ENCODE assay signal across 19 cellular contexts in the genomic region with DNA sequence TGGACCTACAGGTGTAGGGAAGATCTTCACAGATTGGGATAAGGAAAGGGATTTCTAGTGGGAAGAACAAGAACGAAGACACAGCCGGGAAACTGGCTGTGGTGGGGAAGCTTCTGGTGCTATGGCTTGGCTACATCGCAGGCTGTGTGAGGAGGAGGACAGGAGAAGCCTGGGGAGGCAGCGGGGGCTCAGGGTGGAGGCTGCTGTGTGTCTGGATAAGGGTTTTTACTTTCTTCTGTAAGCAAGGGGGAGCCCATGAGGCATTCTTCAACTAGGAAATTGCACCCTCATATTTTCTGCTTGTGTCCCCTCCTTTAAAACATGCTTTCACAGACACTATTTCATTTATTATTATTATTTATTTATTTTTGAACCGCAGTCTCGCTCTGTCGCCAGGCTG. TPM values are rescaled to one million over a fixed set of nuclear protein-coding genes. Genes with fewer than 3 reads are reported as not detected.
DNase-seq lines count a peak whose midpoint lies in the region; ATAC-seq, FAIRE-seq and TF ChIP-seq lines count a peak whose summit lies in the region.
"Had no signal": no experiment of that assay in that cellular context is flagged by ENCODE, and none has a peak within 500 bp of the region (broad histone marks: within the 10 kb centered on the region; RNA-seq: fewer than 3 reads in every experiment).

No MANE protein-coding gene starts in this region.

- no peak overlapping the region for H3K56ac ChIP-seq in H1 (replicated peaks; ENCODE audit: insufficient read length, low read depth, low read length)

- CTCF ChIA-PET in H1 (lab: Charles Lee; ENCODE audit: partially characterized antibody), result interaction anchor here (0.6 to 20.2 kb wide), 22 partner anchors 9 to 205 kb away, joined by 3 to 446 read pairs (median 6); a partner anchor contains a TSS

- H3K14ac ChIP-seq in H1 (ENCODE audit: insufficient read length), result no peak overlapping the region

- no peak for TF ChIP-seq RAD21 in H1 (IDR thresholded peaks at IDR 0.05 in 1 of 2, conservative IDR thresholded peaks at IDR 0.05 in 1 of 2; ENCODE audit: low read depth in 2 of 2, low read length in 2 of 2)

- H3K4ac ChIP-seq in H1 (replicated peaks; ENCODE audit: insufficient read length, low read depth, low read length), result no peak overlapping the region

- TF ChIP-seq CTCF in NB4 (IDR thresholded peaks at IDR 0.05; ENCODE audit: low read depth, low read length) (peak; percentile 8), H1 (IDR thresholded peaks at IDR 0.05; ENCODE audit: control extremely low read depth in 1 of 3, insufficient read depth in 1 of 3, low read depth in 1 of 3, low read length in 3 of 3) (peak; percentile 20 to 36 (median 24); a peak in 3 of 4 replicates), stomach (IDR thresholded peaks at IDR 0.05) (no peak)

- WGBS in H1 (ENCODE audit: extremely low coverage in 1 of 2, insufficient coverage in 1 of 2, insufficient read length in 1 of 2, insufficient replicate concordance in 2 of 2, low coverage in 1 of 2, low lambda C conversion rate in 2 of 2, missing lambda C conversion rate in 1 of 2), 2 experiments, result 79% methylated on average over 7 of the region's 7 CpGs; no CpG with 5 or more reads in 1 of the 2 experiments
- WGBS in stomach, 5 donors, result 66 to 87% (median 80%) methylated on average over 7 of the region's 7 CpGs

- peaks cover 0 to 6% of the 10 kb centered on the region in 2 experiments; a peak in 1 of 4 replicates for H3K79me2 ChIP-seq in H1 (ENCODE audit: control insufficient read depth in 1 of 2, insufficient read depth in 2 of 2, low read length in 2 of 2)

- no peak for DNase-seq in activated naive CD8-positive, alpha-beta T cell treated with anti-CD3 and anti-CD28 coated beads, Interleukin-2, amount 50 U/mL, for 24 hours
- peak; percentile 52 for DNase-seq in NB4 (ENCODE audit: low read depth)
- DNase-seq in H1 (ENCODE audit: low read depth in 1 of 2, low spot score in 2 of 2), result no peak
- DNase-seq in NCI-H524 (lab: John Stamatoyannopoulos, UW), result no peak
- no peak for DNase-seq in stomach
- DNase-seq in NOMO-1 treated with DMSO at 0.1 percent for 48 hours (lab: John Stamatoyannopoulos, UW; ENCODE audit: unreplicated experiment), result no peak
- DNase-seq: activated naive CD4-positive, alpha-beta T cell; DMS 273 treated with DMSO at 0.1 percent for 48 hours; IMR-90; mucosa of descending colon; NCI-H1417 treated with DMSO at 0.1 percent for 48 hours; posterior cingulate gyrus had no signal

- H3K27me3 Mint-ChIP-seq in activated naive CD8-positive, alpha-beta T cell, result no peaks in the 10 kb centered on the region
- no peaks in the 10 kb centered on the region for H3K27me3 Mint-ChIP-seq in activated naive CD8-positive, alpha-beta T cell treated with anti-CD3 and anti-CD28 coated beads, Interleukin-2, amount 50 U/mL, for 24 hours

- H4K8ac ChIP-seq in H1 (ENCODE audit: extremely low read depth, insufficient read depth, low read length), result no peak overlapping the region

- H3K18ac ChIP-seq in H1 (ENCODE audit: extremely low read depth, low read length), result no peak overlapping the region

- H3K9me3 Mint-ChIP-seq in activated naive CD8-positive, alpha-beta T cell (ENCODE audit: low read depth), result no peaks in the 10 kb centered on the region
- H3K9me3 Mint-ChIP-seq in activated naive CD8-positive, alpha-beta T cell treated with anti-CD3 and anti-CD28 coated beads, Interleukin-2, amount 50 U/mL, for 24 hours, result no peaks in the 10 kb centered on the region

- H3K4me3 Mint-ChIP-seq in activated naive CD8-positive, alpha-beta T cell, result no peak overlapping the region
- no peak overlapping the region for H3K4me3 Mint-ChIP-seq in activated naive CD8-positive, alpha-beta T cell treated with anti-CD3 and anti-CD28 coated beads, Interleukin-2, amount 50 U/mL, for 24 hours

- TF ChIP-seq POLR2A in NB4 (IDR thresholded peaks at IDR 0.05; ENCODE audit: extremely low read depth, insufficient read length) (no peak), H1 (IDR thresholded peaks at IDR 0.05; ENCODE audit: control extremely low read depth in 1 of 2, low read depth in 2 of 2, low read length in 2 of 2) (no peak), stomach (IDR thresholded peaks at IDR 0.05) (no peak)

- no peak overlapping the region for H4K91ac ChIP-seq in H1 (replicated peaks; ENCODE audit: insufficient read length, low read length)

- H3K9me3 ChIP-seq in H1 (ENCODE audit: insufficient read depth in 2 of 2, low read depth in 1 of 2, low read length in 1 of 2) (no peaks in the 10 kb centered on the region), stomach (no peaks in the 10 kb centered on the region)
- H3K9me3 ChIP-seq: gastroesophageal sphincter, mucosa of descending colon, suprapubic skin had no signal

- H3K27ac ChIP-seq in H1 (ENCODE audit: low read depth, low read length) (no peak overlapping the region), stomach (no peak overlapping the region)
- H3K27ac ChIP-seq: gastroesophageal sphincter, suprapubic skin had no signal

- no peak overlapping the region for H2AFZ ChIP-seq in H1 (ENCODE audit: low read length)

- no peak overlapping the region for H2BK120ac ChIP-seq in H1 (replicated peaks; ENCODE audit: low read depth, low read length)

- intact Hi-C loops in stomach (cut with DNase I; ENCODE audit: low total_unique reads), result no loop called here

- peak overlapping the region; percentile 70 for H3K27ac Mint-ChIP-seq in activated naive CD8-positive, alpha-beta T cell
- no peak overlapping the region for H3K27ac Mint-ChIP-seq in activated naive CD8-positive, alpha-beta T cell treated with anti-CD3 and anti-CD28 coated beads, Interleukin-2, amount 50 U/mL, for 24 hours

- H3K23me2 ChIP-seq in H1 (ENCODE audit: low read depth, low read length), result peaks cover 7% of the 10 kb centered on the region; the same call in 1 of the 2 replicates

- H3K4me1 ChIP-seq in H1 (replicated peaks in 1 of 4; ENCODE audit: control insufficient read depth in 3 of 4, insufficient read depth in 4 of 4, low read length in 3 of 4), result peaks cover 8 to 24% (median 18%) of the 10 kb centered on the region in 4 experiments
- H3K4me1 ChIP-seq in stomach, result peaks cover 26 to 40% (median 37%) of the 10 kb centered on the region in 4 donors

- POLR2A ChIA-PET in H1 (lab: Charles Lee; ENCODE audit: partially characterized antibody), result interaction anchor here (1.3 kb wide), 1 partner anchor 37 kb away, joined by 4 read pairs; no protein-coding TSS in a partner anchor

- H3K4me3 ChIP-seq in NB4 (ENCODE audit: low read depth, low read length), result no peak overlapping the region
- no peak overlapping the region for H3K4me3 ChIP-seq in H1 (ENCODE audit: extremely low read depth in 1 of 4, insufficient read depth in 2 of 4, low read depth in 3 of 4, low read length in 4 of 4)
- no peak overlapping the region for H3K4me3 ChIP-seq in stomach
- H3K4me3 ChIP-seq: gastroesophageal sphincter, mucosa of descending colon, suprapubic skin had no signal

- H3K4me1 Mint-ChIP-seq in activated naive CD8-positive, alpha-beta T cell (ENCODE audit: low read depth), result peaks cover 19% of the 10 kb centered on the region
- H3K4me1 Mint-ChIP-seq in activated naive CD8-positive, alpha-beta T cell treated with anti-CD3 and anti-CD28 coated beads, Interleukin-2, amount 50 U/mL, for 24 hours, result peaks cover 32% of the 10 kb centered on the region

- no peak overlapping the region for H2BK20ac ChIP-seq in H1 (ENCODE audit: low read length)

- no peak overlapping the region for H3K9ac ChIP-seq in H1 (replicated peaks in 1 of 4; ENCODE audit: extremely low read depth in 1 of 4, low read depth in 3 of 4, low read length in 3 of 4)

- H2BK15ac ChIP-seq in H1 (ENCODE audit: low read length), result no peak overlapping the region

- H2BK12ac ChIP-seq in H1 (ENCODE audit: low read depth, low read length), result no peak overlapping the region

- no peak for FAIRE-seq in H1 (lab: Jason Lieb, UNC)
- FAIRE-seq: keratinocyte had no signal

- H3K23ac ChIP-seq in H1 (ENCODE audit: insufficient read length), result no peak overlapping the region

- no peak overlapping the region for H2BK5ac ChIP-seq in H1 (ENCODE audit: low read depth, low read length)

- ATAC-seq in activated naive CD8-positive, alpha-beta T cell treated with anti-CD3 and anti-CD28 coated beads, Interleukin-2, amount 50 U/mL, for 24 hours, result no peak
- no peak for ATAC-seq in HG02840 (IDR thresholded peaks at IDR 0.05; ENCODE audit: low FRiP score, unreplicated experiment)
- ATAC-seq: gastroesophageal sphincter, mucosa of descending colon had no signal

- H2AK5ac ChIP-seq in H1 (ENCODE audit: low read depth, low read length), result no peak overlapping the region

- H3K27me3 ChIP-seq in H1 (replicated peaks in 1 of 4; ENCODE audit: control insufficient read depth in 3 of 4, extremely low read depth in 1 of 4, insufficient read depth in 3 of 4, low read length in 3 of 4) (peaks cover 0 to 6% (median 4%) of the 10 kb centered on the region in 4 experiments; a peak in 5 of 7 replicates), stomach (peaks cover 0 to 14% (median 0%) of the 10 kb centered on the region in 3 donors)
- H3K27me3 ChIP-seq: suprapubic skin had no signal

- H3K79me1 ChIP-seq in H1 (ENCODE audit: low read depth, low read length), result peaks cover 3% of the 10 kb centered on the region; the same call in 1 of the 2 replicates

- no peaks in the 10 kb centered on the region for H3K36me3 ChIP-seq in H1 (ENCODE audit: control insufficient read depth in 2 of 4, insufficient read depth in 4 of 4, low read length in 3 of 4)
- H3K36me3 ChIP-seq in stomach, result no peaks in the 10 kb centered on the region
- H3K36me3 ChIP-seq: gastroesophageal sphincter, suprapubic skin had no signal

- TF ChIP-seq EP300 in H1 (IDR thresholded peaks at IDR 0.05; ENCODE audit: borderline replicate concordance in 1 of 2, low read depth in 2 of 2, low read length in 2 of 2) (no peak), stomach (IDR thresholded peaks at IDR 0.05) (no peak)

- no peaks in the 10 kb centered on the region for H3K36me3 Mint-ChIP-seq in activated naive CD8-positive, alpha-beta T cell
- H3K36me3 Mint-ChIP-seq in activated naive CD8-positive, alpha-beta T cell treated with anti-CD3 and anti-CD28 coated beads, Interleukin-2, amount 50 U/mL, for 24 hours (ENCODE audit: low read depth), result no peaks in the 10 kb centered on the region

- peaks cover 3 to 5% of the 10 kb centered on the region in 2 experiments for H4K20me1 ChIP-seq in H1 (replicated peaks in 1 of 2; ENCODE audit: control insufficient read depth in 1 of 2, insufficient read depth in 2 of 2, low read length in 2 of 2)

- no peak overlapping the region for H4K5ac ChIP-seq in H1 (ENCODE audit: insufficient read length, low read depth, low read length)

- H3K4me2 ChIP-seq in H1 (ENCODE audit: insufficient read depth in 1 of 2, low read depth in 2 of 2, low read length in 2 of 2), result no peak overlapping the region

RNA-seq across cellular contexts. Expression of a gene that starts 2.9 kb away (rescaled TPM):
- total RNA-seq in H1 (2021; fragmentation: NEBNext Ultra II Directional; extraction: Animal tissue kit (Norgen Biotek cat#: 25700)), result 25.9 and 26.2 TPM in 2 replicates
- 21.2 and 27.9 TPM in 2 replicates for polyA plus RNA-seq in H1 (2011; rRNA removed)
- 15.5 TPM for polyA plus RNA-seq in H1 (2011; cell fraction: cytosol; rRNA removed)
- 46.6 TPM for polyA plus RNA-seq in H1 (2011; cell fraction: nucleus; rRNA removed)
- polyA plus RNA-seq in H1 (2012, experiment 1 of 2), result 16.4 to 25.4 TPM (median 22.4 TPM) in 4 replicates
- 15.6 TPM for polyA plus RNA-seq in H1 (2012, experiment 2 of 2)
- 30.8 TPM for polyA plus RNA-seq in H1 (2013, experiment 1 of 2)
- 30.3 TPM for polyA plus RNA-seq in H1 (2013, experiment 2 of 2)
- 12.5 and 16.5 TPM in 2 replicates for polyA minus RNA-seq in H1 (2011; rRNA and poly(A)+ RNA removed)
- 16.4 TPM for polyA minus RNA-seq in H1 (2011; cell fraction: cytosol; rRNA and poly(A)+ RNA removed)
- 22.9 TPM for polyA minus RNA-seq in H1 (2011; cell fraction: nucleus; rRNA and poly(A)+ RNA removed)
- total RNA-seq in stomach, result 100 to 1,000 TPM in 2 of 5 donors, 10 to 100 TPM in 3; 16.9 to 175 (median 43.8) TPM
- polyA plus RNA-seq in stomach, result 10 to 100 TPM in 1 of 3 donors, 1 to 10 TPM in 2; 4.6 to 17.5 (median 9.2) TPM

RNA-seq across cellular contexts. Expression of a gene that starts 33.4 kb away (rescaled TPM):
- 3.7 and 4.0 TPM in 2 replicates for total RNA-seq in H1 (2021; fragmentation: NEBNext Ultra II Directional; extraction: Animal tissue kit (Norgen Biotek cat#: 25700))
- polyA plus RNA-seq in H1 (2011; rRNA removed) (2.7 and 3.3 TPM in 2 replicates), stomach (100 to 1,000 TPM in 1 of 3 donors, 10 to 100 TPM in 1, 1 to 10 TPM in 1; 9.9 to 101 (median 65.1) TPM)
- polyA plus RNA-seq in H1 (2011; cell fraction: cytosol; rRNA removed), result 1.7 TPM
- 1.7 TPM for polyA plus RNA-seq in H1 (2011; cell fraction: nucleus; rRNA removed)
- polyA plus RNA-seq in H1 (2012, experiment 1 of 2), result 1.4 to 3.4 TPM (median 2.9 TPM) in 4 replicates
- 4.0 TPM for polyA plus RNA-seq in H1 (2012, experiment 2 of 2)
- 2.8 TPM for polyA plus RNA-seq in H1 (2013, experiment 1 of 2)
- polyA plus RNA-seq in H1 (2013, experiment 2 of 2), result 2.8 TPM
- 0.19 and 1.4 TPM in 2 replicates for polyA minus RNA-seq in H1 (2011; rRNA and poly(A)+ RNA removed)
- polyA minus RNA-seq in H1 (2011; cell fraction: cytosol; rRNA and poly(A)+ RNA removed), result 0.66 TPM
- 0.80 TPM for polyA minus RNA-seq in H1 (2011; cell fraction: nucleus; rRNA and poly(A)+ RNA removed)
- total RNA-seq in stomach, result 10 to 100 TPM in 3 of 5 donors, 1 to 10 TPM in 1, not detected in 1; 6.8 to 40.4 (median 28.4) TPM

RNA-seq across cellular contexts. Expression of a gene that starts 35.7 kb away (rescaled TPM):
- 1.4 and 2.1 TPM in 2 replicates for total RNA-seq in H1 (2021; fragmentation: NEBNext Ultra II Directional; extraction: Animal tissue kit (Norgen Biotek cat#: 25700))
- polyA plus RNA-seq in H1 (2011; rRNA removed) (0.77 and 1.1 TPM in 2 replicates), stomach (10 to 100 TPM in 1 of 3 donors, 1 to 10 TPM in 2; 3.6 to 12.2 (median 4.2) TPM)
- 1.4 TPM for polyA plus RNA-seq in H1 (2011; cell fraction: cytosol; rRNA removed)
- polyA plus RNA-seq in H1 (2011; cell fraction: nucleus; rRNA removed), result 3.1 TPM
- polyA plus RNA-seq in H1 (2012, experiment 1 of 2), result 1.1 to 1.6 TPM (median 1.5 TPM) in 4 replicates
- 2.3 TPM for polyA plus RNA-seq in H1 (2012, experiment 2 of 2)
- polyA plus RNA-seq in H1 (2013, experiment 1 of 2), result 2.0 TPM
- 1.5 TPM for polyA plus RNA-seq in H1 (2013, experiment 2 of 2)
- polyA minus RNA-seq in H1 (2011; rRNA and poly(A)+ RNA removed), result 0.12 and 0.22 TPM in 2 replicates
- not detected for polyA minus RNA-seq in H1 (2011; cell fraction: cytosol; rRNA and poly(A)+ RNA removed)
- polyA minus RNA-seq in H1 (2011; cell fraction: nucleus; rRNA and poly(A)+ RNA removed), result 3.5 TPM
- 1 to 10 TPM in 1 of 5 donors, under 1 TPM in 1, not detected in 3; 0.72 to 5.7 TPM for total RNA-seq in stomach
- total RNA-seq: IMR-90, NCI-H460 had no signal

RNA-seq across cellular contexts. Expression of a gene that starts 36.7 kb away (rescaled TPM):
- not detected in 2 replicates for total RNA-seq in H1 (2021; fragmentation: NEBNext Ultra II Directional; extraction: Animal tissue kit (Norgen Biotek cat#: 25700))
- 0.53 and 1.1 TPM in 2 replicates for polyA plus RNA-seq in H1 (2011; rRNA removed)
- polyA plus RNA-seq in H1 (2011; cell fraction: cytosol; rRNA removed), result 0.43 TPM
- 1.5 TPM for polyA plus RNA-seq in H1 (2011; cell fraction: nucleus; rRNA removed)
- 0.46 to 0.76 TPM (median 0.68 TPM) in 4 replicates for polyA plus RNA-seq in H1 (2012, experiment 1 of 2)
- polyA plus RNA-seq in H1 (2012, experiment 2 of 2), result not detected
- 0.16 TPM for polyA plus RNA-seq in H1 (2013, experiment 1 of 2)
- 0.13 TPM for polyA plus RNA-seq in H1 (2013, experiment 2 of 2)
- polyA minus RNA-seq in H1 (2011; rRNA and poly(A)+ RNA removed), result not detected in 2 replicates
- polyA minus RNA-seq in H1 (2011; cell fraction: cytosol; rRNA and poly(A)+ RNA removed), result not detected
- polyA minus RNA-seq in H1 (2011; cell fraction: nucleus; rRNA and poly(A)+ RNA removed), result not detected
- not detected for total RNA-seq in stomach
- polyA plus RNA-seq in stomach, result under 1 TPM in 1 of 3 donors, not detected in 2; 0.44 TPM
- total RNA-seq: cardiac septum, gastroesophageal sphincter, IMR-90, mucosa of descending colon, NCI-H460, suprapubic skin had no signal
- polyA plus RNA-seq: keratinocyte had no signal

RNA-seq across cellular contexts. Expression of a gene that starts 51.2 kb away (rescaled TPM):
- 63.0 and 65.6 TPM in 2 replicates for total RNA-seq in H1 (2021; fragmentation: NEBNext Ultra II Directional; extraction: Animal tissue kit (Norgen Biotek cat#: 25700))
- 24.4 and 34.1 TPM in 2 replicates for polyA plus RNA-seq in H1 (2011; rRNA removed)
- polyA plus RNA-seq in H1 (2011; cell fraction: cytosol; rRNA removed), result 26.6 TPM
- polyA plus RNA-seq in H1 (2011; cell fraction: nucleus; rRNA removed), result 63.4 TPM
- polyA plus RNA-seq in H1 (2012, experiment 1 of 2), result 37.4 to 63.3 TPM (median 56.2 TPM) in 4 replicates
- 31.8 TPM for polyA plus RNA-seq in H1 (2012, experiment 2 of 2)
- 25.8 TPM for polyA plus RNA-seq in H1 (2013, experiment 1 of 2)
- polyA plus RNA-seq in H1 (2013, experiment 2 of 2), result 23.6 TPM
- polyA minus RNA-seq in H1 (2011; rRNA and poly(A)+ RNA removed), result 119 and 174 TPM in 2 replicates
- polyA minus RNA-seq in H1 (2011; cell fraction: cytosol; rRNA and poly(A)+ RNA removed), result 36.0 TPM
- 29.6 TPM for polyA minus RNA-seq in H1 (2011; cell fraction: nucleus; rRNA and poly(A)+ RNA removed)
- 10 to 100 TPM in 4 of 5 donors, 1 to 10 TPM in 1; 9.9 to 32.7 (median 17.9) TPM for total RNA-seq in stomach
- 1 to 10 TPM; 4.6 to 7.2 (median 6.1) TPM for polyA plus RNA-seq in stomach

Comparison
In these comparisons a context has a peak if more than half of its experiments do, and no peak if none do; other contexts are left out.
1. CTCF ChIP-seq: peak in NB4 (single experiment) and H1 (3 of 3); none in stomach (0 of 7).